ENCODE assay signal across 7 cellular contexts in genomic region chr5:112738180-112738560, GRCh38. TPM values are rescaled to one million over a fixed set of nuclear protein-coding genes. Genes with fewer than 3 reads are reported as not detected.
DNase-seq lines count a peak whose midpoint lies in the region; ATAC-seq, FAIRE-seq and TF ChIP-seq lines count a peak whose summit lies in the region.

No MANE protein-coding gene starts in this region.

- no peak for TF ChIP-seq EP300 in HepG2 (IDR thresholded peaks at IDR 0.05; ENCODE audit: low read depth in 2 of 2, low read length in 2 of 2)
- TF ChIP-seq EP300 in HepG2 (CRISPR knock-in tag; IDR thresholded peaks at IDR 0.05; ENCODE audit: borderline replicate concordance) = no peak

- H3K27me3 ChIP-seq in GM06990 (replicated peaks; ENCODE audit: control insufficient read depth, insufficient read depth, low read length) (no peaks in the 10 kb centered on the region), HAP-1 (ENCODE audit: low read depth) (no peaks in the 10 kb centered on the region), HepG2 (ENCODE audit: control insufficient read depth in 1 of 2, insufficient read depth in 2 of 2, low read length in 2 of 2) (no peaks in the 10 kb centered on the region), testis (no peaks in the 10 kb centered on the region)

- DNase-seq in GM06990 (ENCODE audit: extremely low read depth, insufficient read length) (no peak), HAP-1 (ENCODE audit: low spot score in 2 of 2) (peak; percentile 18 to 31), NCI-H526 treated with DMSO at 0.1 percent for 48 hours (lab: John Stamatoyannopoulos, UW) (peak; percentile 3), cerebellar cortex (ENCODE audit: low spot score) (peak; percentile 72), HepG2 (ENCODE audit: low spot score) (no peak), testis (no peak)

- intact Hi-C loops in HepG2 (cut with micrococcal nuclease; ENCODE audit: unreplicated experiment) (no loop called here), testis (cut with DNase I; ENCODE audit: low total_unique reads) (no loop called here)

- in situ Hi-C loops in HAP-1 (cut with MboI; ENCODE audit: low sequenced_read_pairs) (no loop called here), HepG2 (cut with HindIII; ENCODE audit: extremely low pct_ligation_motif_present, low pct_unique_long_range_greater_than_20kb) (no loop called here)

- H3K27ac ChIP-seq in HepG2 (ENCODE audit: extremely low read length, insufficient read depth, low read length) (no peak overlapping the region), testis (peak overlapping the region in 1 of 2 donors; percentile 8)

- H3K9me3 ChIP-seq in HAP-1 (no peaks in the 10 kb centered on the region), HepG2 (ENCODE audit: low read length) (no peaks in the 10 kb centered on the region), testis (no peaks in the 10 kb centered on the region)

- H3K9ac ChIP-seq in HepG2 (ENCODE audit: insufficient read depth, low read depth, low read length) = no peak overlapping the region

- H2AFZ ChIP-seq in HepG2 (ENCODE audit: low read length) = no peak overlapping the region

- no TSS peak for BruUV-seq in HepG2 (replicated peaks; lab: Mats Ljungman, UMichigan)

- no peak for TF ChIP-seq RAD21 in HepG2 (CRISPR knock-in tag; IDR thresholded peaks at IDR 0.05)

- H4K20me1 ChIP-seq in HepG2 (ENCODE audit: insufficient read depth, low read length) = no peaks in the 10 kb centered on the region; the same call in 1 of the 2 replicates

- no peak for FAIRE-seq in HepG2 (lab: Jason Lieb, UNC)

- H3K79me2 ChIP-seq in HepG2 (ENCODE audit: insufficient read depth, low read length) = no peaks in the 10 kb centered on the region

- H3K36me3 ChIP-seq in GM06990 (ENCODE audit: control insufficient read depth, insufficient read depth, low read length) (no peaks in the 10 kb centered on the region), HAP-1 (replicated peaks) (no peaks in the 10 kb centered on the region), HepG2 (replicated peaks in 1 of 2; ENCODE audit: control insufficient read depth in 1 of 2, insufficient read depth in 2 of 2, low read length in 2 of 2) (no peaks in the 10 kb centered on the region), testis (ENCODE audit: low read depth, missing control alignments) (no peaks in the 10 kb centered on the region)

- peaks cover 37% of the 10 kb centered on the region for H3K4me1 ChIP-seq in HAP-1
- peaks cover 9% of the 10 kb centered on the region for H3K4me1 ChIP-seq in HepG2 (ENCODE audit: insufficient read depth, low read length)
- H3K4me1 ChIP-seq in testis = peaks cover 12% of the 10 kb centered on the region

- TF ChIP-seq POLR2A in HepG2 (IDR thresholded peaks at IDR 0.05; ENCODE audit: insufficient read depth in 1 of 2, low read depth in 2 of 2, low read length in 2 of 2) (no peak), testis (IDR thresholded peaks at IDR 0.05) (no peak)

- H3K4me3 ChIP-seq in GM06990 (replicated peaks; ENCODE audit: low read depth, low read length) = peak overlapping the region; percentile 77
- H3K4me3 ChIP-seq in HAP-1 = peak overlapping the region; percentile 52
- peak overlapping the region; percentile 52 to 86 (median 79); a peak in 3 of 6 replicates for H3K4me3 ChIP-seq in HepG2 (replicated peaks in 1 of 3; ENCODE audit: insufficient read depth in 1 of 3, low read depth in 2 of 3, low read length in 3 of 3)
- H3K4me3 ChIP-seq in testis = peak overlapping the region; percentile 58 to 72

- CTCF ChIA-PET in HepG2 (lab: Yijun Ruan, JAX; ENCODE audit: low intra/inter-chr PET ratio, low total read pairs) = no interaction called here

- peak overlapping the region; percentile 73 for H3K4me2 ChIP-seq in HepG2 (ENCODE audit: low read depth, low read length)

- POLR2A ChIA-PET in HepG2 (lab: Yijun Ruan, JAX) = interaction anchor here (2.0 kb wide), 1 partner anchor 30 kb away, joined by 6 read pairs; no protein-coding TSS in a partner anchor

- TF ChIP-seq CTCF in GM06990 (IDR thresholded peaks at IDR 0.05; ENCODE audit: insufficient read depth, low read length, poor library complexity, severe bottlenecking) (no peak), HepG2 (CRISPR knock-in tag; IDR thresholded peaks at IDR 0.05) (no peak), testis (IDR thresholded peaks at IDR 0.05) (no peak)

- 87% methylated on average over 5 of the region's 5 CpGs for WGBS in HepG2 (ENCODE audit: low lambda C conversion rate)
- WGBS in testis, 2 donors = 5 to 26% methylated on average over 5 of the region's 5 CpGs

- peak; percentile 62 for ATAC-seq in HepG2
- ATAC-seq in HG02840 (IDR thresholded peaks at IDR 0.05; ENCODE audit: low FRiP score, unreplicated experiment) = no peak

TF ChIP-seq in HepG2, 621 proteins besides CTCF, POLR2A, EP300 and RAD21:
- TF ChIP-seq PHF21A (CRISPR knock-in tag; IDR thresholded peaks at IDR 0.05) = 0 out of 2 replicates have a peak, but pooled peaks have one; percentile 5
- no peak for TF ChIP-seq ZNF703 (CRISPR knock-in tag; IDR thresholded peaks at IDR 0.05; ENCODE audit: borderline replicate concordance)

RNA-seq across cellular contexts. Expression of gene APC, which starts 0.5 kb away (rescaled TPM):
- total RNA-seq in HepG2 (2016; rRNA removed; fragmentation: Illumina TruSeq; extraction: Trizol) (19.0 and 19.4 TPM in 2 replicates), testis (10 to 100 TPM; 39.4 to 58.8 TPM)
- 2.9 and 3.0 TPM in 2 replicates for total RNA-seq in HepG2 (2016; cell fraction: cytosol; rRNA removed; fragmentation: Illumina TruSeq; extraction: Trizol; ENCODE audit: low read depth)
- 16.4 and 19.4 TPM in 2 replicates for total RNA-seq in HepG2 (2016; cell fraction: insoluble cytoplasmic fraction; rRNA removed; fragmentation: Illumina TruSeq; extraction: Trizol)
- 5.4 and 6.4 TPM in 2 replicates for total RNA-seq in HepG2 (2016; cell fraction: membrane; rRNA removed; fragmentation: Illumina TruSeq; extraction: Trizol)
- total RNA-seq in HepG2 (2016; cell fraction: nucleus; rRNA removed; fragmentation: Illumina TruSeq; extraction: Trizol) = 33.0 and 40.2 TPM in 2 replicates
- polyA plus RNA-seq in HepG2 (2011; rRNA removed) (4.4 and 6.1 TPM in 2 replicates), testis (ENCODE audit: insufficient read depth, low read depth, low replicate concordance) (7.1 TPM)
- polyA plus RNA-seq in HepG2 (2011; cell fraction: cytosol; rRNA removed) = 3.5 and 4.0 TPM in 2 replicates
- 11.3 and 11.7 TPM in 2 replicates for polyA plus RNA-seq in HepG2 (2011; cell fraction: nucleus; rRNA removed)
- 5.5 and 6.1 TPM in 2 replicates for polyA plus RNA-seq in HepG2 (2012)
- polyA plus RNA-seq in HepG2 (2016; cell fraction: cytosol; fragmentation: Illumina TruSeq; extraction: Trizol; ENCODE audit: low read depth) = 0.27 and 0.34 TPM in 2 replicates
- polyA plus RNA-seq in HepG2 (2016; cell fraction: insoluble cytoplasmic fraction; fragmentation: Illumina TruSeq; extraction: Trizol; ENCODE audit: low read depth) = 4.7 and 5.2 TPM in 2 replicates
- 0.34 and 0.37 TPM in 2 replicates for polyA plus RNA-seq in HepG2 (2016; cell fraction: membrane; fragmentation: Illumina TruSeq; extraction: Trizol; ENCODE audit: low read depth)
- polyA plus RNA-seq in HepG2 (2016; cell fraction: nucleus; fragmentation: Illumina TruSeq; extraction: Trizol; ENCODE audit: insufficient read depth, low read depth) = 13.3 and 13.6 TPM in 2 replicates
- 21.1 and 23.5 TPM in 2 replicates for polyA minus RNA-seq in HepG2 (2011; rRNA and poly(A)+ RNA removed; ENCODE audit: low replicate concordance)
- 15.0 and 16.6 TPM in 2 replicates for polyA minus RNA-seq in HepG2 (2011; cell fraction: cytosol; rRNA and poly(A)+ RNA removed)
- 84.2 and 87.0 TPM in 2 replicates for polyA minus RNA-seq in HepG2 (2011; cell fraction: nucleus; rRNA and poly(A)+ RNA removed)

Comparison
In these comparisons a context has a peak if more than half of its experiments do, and no peak if none do; other contexts are left out.
1. DNase-seq: peak in HAP-1 (2 of 2), NCI-H526 treated with DMSO at 0.1 percent for 48 hours (single experiment) and cerebellar cortex (single experiment); none in GM06990 (single experiment), HepG2 (single experiment) and testis (single experiment).
2. Peak in every context shown above with its lines, with median percentiles within 50 percentile points of each other: H3K4me3 ChIP-seq.